In genomic region chr21:37077403-37077802, GRCh38 we compare ENCODE assay signal across 25 cellular contexts.
"Had no signal": no experiment of that assay in that cellular context is flagged by ENCODE, and none has a peak within 500 bp of the region (broad histone marks: within the 10 kb centered on the region; RNA-seq: fewer than 3 reads in every experiment).

No MANE protein-coding gene starts in this region.

- DNase-seq: activated CD4-positive, alpha-beta T cell treated with anti-CD3 and anti-CD28 coated beads, Interleukin-2, amount 10 ng/mL, durations not matched to agents 7 days and 5 days; activated CD4-positive, CD25-positive, alpha-beta regulatory T cell treated with anti-CD3 and anti-CD28 coated beads, Interleukin-2, amount 50 U/mL, for 72 hours; activated CD8-positive, alpha-beta T cell treated with anti-CD3 and anti-CD28 coated beads for 36 hours; activated naive CD4-positive, alpha-beta T cell; activated T-cell treated with anti-CD3 and anti-CD28 coated beads, Interleukin-2, amount 50 U/mL, for 1 hour; anterior cingulate cortex; brain microvascular endothelial cell; caudate nucleus; dorsolateral prefrontal cortex; effector memory CD8-positive, alpha-beta T cell; glutamatergic neuron; hippocampal formation; left cardiac atrium; occipital lobe; posterior cingulate gyrus; small intestine; stimulated activated CD4-positive, alpha-beta T cell treated with anti-CD3 and anti-CD28 coated beads, Interleukin-2, amount 100 ng/mL, for 24 hours; stomach; transverse colon had no signal

- H3K4me3 ChIP-seq: dorsolateral prefrontal cortex, esophagus muscularis mucosa, stomach, transverse colon had no signal

- H3K4me3 Mint-ChIP-seq: activated CD4-positive, alpha-beta T cell treated with anti-CD3 and anti-CD28 coated beads, Interleukin-2, amount 10 ng/mL, durations not matched to agents 7 days and 5 days; activated CD8-positive, alpha-beta T cell treated with anti-CD3 and anti-CD28 coated beads for 36 hours; effector memory CD8-positive, alpha-beta T cell; memory B cell; stimulated activated memory B cell treated with anti-CD40 and anti-IgM and Interleukin-4, amounts not matched to agents 10 μg/mL and 1 μg/mL and 100 μg/mL, for 72 hours had no signal

- H3K27ac Mint-ChIP-seq: activated CD4-positive, alpha-beta T cell treated with anti-CD3 and anti-CD28 coated beads, Interleukin-2, amount 10 ng/mL, durations not matched to agents 7 days and 5 days; activated T-helper 2 cell treated with anti-CD3 and anti-CD28 coated beads, Interferon-gamma antibody, Interleukin-2, Interleukin-4, amounts not matched to agents 10 μg/mL and 5 μg/mL and 100 μg/mL, durations not matched to agents 14 hours and 24 hours and 36 hours; memory B cell; stimulated activated memory B cell treated with anti-CD40 and anti-IgM and Interleukin-4, amounts not matched to agents 10 μg/mL and 1 μg/mL and 100 μg/mL, for 72 hours had no signal

- ATAC-seq: activated CD8-positive, alpha-beta T cell treated with anti-CD3 and anti-CD28 coated beads for 36 hours; effector memory CD8-positive, alpha-beta T cell; left cardiac atrium; sciatic nerve; stimulated activated memory B cell treated with anti-CD40 and anti-IgM and Interleukin-4, amounts not matched to agents 10 μg/mL and 1 μg/mL and 100 μg/mL, for 72 hours had no signal

- H3K9me3 Mint-ChIP-seq: activated T-helper 2 cell treated with anti-CD3 and anti-CD28 coated beads, Interferon-gamma antibody, Interleukin-2, Interleukin-4, amounts not matched to agents 10 μg/mL and 5 μg/mL and 100 μg/mL, durations not matched to agents 14 hours and 24 hours and 36 hours; effector memory CD8-positive, alpha-beta T cell had no signal

- H3K27me3 Mint-ChIP-seq: activated CD4-positive, alpha-beta T cell treated with anti-CD3 and anti-CD28 coated beads, Interleukin-2, amount 10 ng/mL, durations not matched to agents 7 days and 5 days; activated CD8-positive, alpha-beta T cell treated with anti-CD3 and anti-CD28 coated beads for 36 hours; effector memory CD8-positive, alpha-beta T cell; memory B cell; stimulated activated memory B cell treated with anti-CD40 and anti-IgM and Interleukin-4, amounts not matched to agents 10 μg/mL and 1 μg/mL and 100 μg/mL, for 72 hours had no signal

- H3K27me3 ChIP-seq: brain microvascular endothelial cell, dorsolateral prefrontal cortex, esophagus muscularis mucosa, stomach, transverse colon had no signal

- H3K36me3 ChIP-seq: brain microvascular endothelial cell, esophagus muscularis mucosa, stomach, transverse colon had no signal

- H3K9me3 ChIP-seq: stomach, transverse colon had no signal

- H3K27ac ChIP-seq: brain microvascular endothelial cell, dorsolateral prefrontal cortex, esophagus muscularis mucosa, stomach, transverse colon, VCaP had no signal
